Comparison of ENCODE assay signal across 10 cellular contexts in genomic region chr3:153052096-153052460, GRCh38.
A peak's percentile ranks its signal among the peaks of the same experiment; 100 is the strongest.
DNase-seq lines count a peak whose midpoint lies in the region; ATAC-seq and TF ChIP-seq lines count a peak whose summit lies in the region.
"Had no signal": no experiment of that assay in that cellular context is flagged by ENCODE, and none has a peak within 500 bp of the region (broad histone marks: within the 10 kb centered on the region; RNA-seq: fewer than 3 reads in every experiment).

No MANE protein-coding gene starts in this region.

- TF ChIP-seq CTCF in cardiac muscle cell (IDR thresholded peaks at IDR 0.05; ENCODE audit: low read depth, low read length) = no peak
- no peak for TF ChIP-seq CTCF in left ventricle myocardium inferior (IDR thresholded peaks at IDR 0.05; ENCODE audit: borderline replicate concordance)
- no peak for TF ChIP-seq CTCF in adrenal gland (IDR thresholded peaks at IDR 0.05)
- TF ChIP-seq CTCF in tibial nerve (IDR thresholded peaks at IDR 0.05) = no peak

- no peaks in the 10 kb centered on the region for H3K36me3 ChIP-seq in cardiac muscle cell
- H3K36me3 ChIP-seq in left ventricle myocardium inferior = no peaks in the 10 kb centered on the region
- H3K36me3 ChIP-seq in adrenal gland (replicated peaks in 1 of 2) = no peaks in the 10 kb centered on the region
- H3K36me3 ChIP-seq in tibial nerve = no peaks in the 10 kb centered on the region
- H3K36me3 ChIP-seq: ovary had no signal

- no peak for ATAC-seq in GM21526 (IDR thresholded peaks at IDR 0.05; ENCODE audit: low FRiP score, unreplicated experiment)
- ATAC-seq: body of pancreas had no signal

- H3K27ac ChIP-seq in cardiac muscle cell (peak overlapping the region; percentile 27), left ventricle myocardium inferior (replicated peaks) (no peak overlapping the region), adrenal gland (no peak overlapping the region), tibial nerve (peak overlapping the region in 1 of 4 donors; percentile 16)
- H3K27ac ChIP-seq: body of pancreas, ovary had no signal

- H3K4me1 ChIP-seq in cardiac muscle cell (ENCODE audit: low read depth) (no peaks in the 10 kb centered on the region), left ventricle myocardium inferior (no peaks in the 10 kb centered on the region), adrenal gland (replicated peaks in 1 of 2) (no peaks in the 10 kb centered on the region), tibial nerve (no peaks in the 10 kb centered on the region)
- H3K4me1 ChIP-seq: body of pancreas had no signal

- no peak for TF ChIP-seq POLR2A in adrenal gland (IDR thresholded peaks at IDR 0.05)
- TF ChIP-seq POLR2A in tibial nerve (IDR thresholded peaks at IDR 0.05) = no peak

- H3K4me3 ChIP-seq in cardiac muscle cell (no peak overlapping the region), left ventricle myocardium inferior (no peak overlapping the region), adrenal gland (no peak overlapping the region), tibial nerve (no peak overlapping the region)
- H3K4me3 ChIP-seq: body of pancreas, ovary had no signal

- H3K9me3 ChIP-seq in cardiac muscle cell (ENCODE audit: low read depth) = no peaks in the 10 kb centered on the region
- H3K9me3 ChIP-seq in left ventricle myocardium inferior (replicated peaks) = no peaks in the 10 kb centered on the region
- H3K9me3 ChIP-seq in adrenal gland (replicated peaks in 1 of 3) = no peaks in the 10 kb centered on the region
- H3K9me3 ChIP-seq in tibial nerve = no peaks in the 10 kb centered on the region
- H3K9me3 ChIP-seq: body of pancreas, ovary had no signal

- H3K27me3 ChIP-seq in cardiac muscle cell (no peaks in the 10 kb centered on the region), left ventricle myocardium inferior (ENCODE audit: low read depth) (no peaks in the 10 kb centered on the region), adrenal gland (no peaks in the 10 kb centered on the region), tibial nerve (no peaks in the 10 kb centered on the region)
- H3K27me3 ChIP-seq: body of pancreas, ovary had no signal

- TF ChIP-seq EP300 in tibial nerve (IDR thresholded peaks at IDR 0.05) = no peak

- intact Hi-C loops in left ventricle myocardium inferior (cut with micrococcal nuclease) (no loop called here), adrenal gland (cut with DNase I) (no loop called here)

- 35 to 54% (median 49%) methylated on average over 4 of the region's 4 CpGs for WGBS in adrenal gland, 4 donors
- 55 to 56% methylated on average over 4 of the region's 4 CpGs for WGBS in tibial nerve, 2 donors

- DNase-seq in cardiac muscle cell (ENCODE audit: low read depth in 1 of 2, low spot score in 1 of 2) (peak; percentile 43 to 88), left ventricle myocardium inferior (no peak), adrenal gland (peak in 4 of 7 donors; percentile 10 to 35 (median 22)), islet precursor cell (peak; percentile 96), tibial nerve (ENCODE audit: low spot score in 2 of 2) (no peak), mesenteric fat pad (ENCODE audit: low spot score) (no peak)
- no peak for DNase-seq in stimulated activated CD4-positive, alpha-beta T cell treated with anti-CD3 and anti-CD28 coated beads, Interleukin-15, amount 100 ng/mL, for 24 hours
- DNase-seq: ovary had no signal

Comparison
In these comparisons a context has a peak if more than half of its experiments do, and no peak if none do; other contexts are left out.
1. DNase-seq: peak in cardiac muscle cell (2 of 2), adrenal gland (4 of 7) and islet precursor cell (single experiment); none in left ventricle myocardium inferior (single experiment), tibial nerve (0 of 2), stimulated activated CD4-positive, alpha-beta T cell treated with anti-CD3 and anti-CD28 coated beads, Interleukin-15, amount 100 ng/mL, for 24 hours (single experiment) and mesenteric fat pad (single experiment).